ENCODE assay signal across 1 cellular context in the genomic region with DNA sequence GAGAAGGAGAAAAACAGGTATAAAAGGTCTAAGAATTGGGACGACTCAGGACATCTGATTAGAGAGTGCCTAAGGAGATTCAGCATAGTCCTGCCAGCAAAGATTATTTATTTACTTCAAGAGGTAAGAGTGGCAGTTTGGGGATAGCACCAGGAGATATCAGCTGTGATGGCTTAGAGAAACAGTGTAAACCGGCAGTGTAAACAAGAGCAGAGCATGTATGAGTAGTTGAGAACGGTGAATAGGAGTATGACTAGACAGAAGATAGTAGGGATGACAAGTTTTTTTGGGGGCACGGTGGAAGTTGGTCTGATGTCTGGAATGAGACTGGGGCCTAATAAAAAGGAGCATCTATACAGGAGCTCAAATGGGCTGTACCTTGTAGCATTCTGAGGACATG.
TF ChIP-seq lines count a peak whose summit lies in the region.

No MANE protein-coding gene starts in this region.

TF ChIP-seq in K562, 482 proteins besides CTCF, POLR2A, EP300 and RAD21:
- TF ChIP-seq SMARCA4 (IDR thresholded peaks at IDR 0.05) (0 out of 2 replicates have a peak, but pooled peaks have one; percentile 31), DPF2 (IDR thresholded peaks at IDR 0.05) (peak; percentile 58), NFE2 (IDR thresholded peaks at IDR 0.05; ENCODE audit: low read depth) (peak; percentile 41), MAFG (tag; conservative IDR thresholded peaks at IDR 0.05) (peak; percentile 48; the same call in 1 of the 2 replicates), PKNOX1 (IDR thresholded peaks at IDR 0.05) (peak; percentile 68), CBFA2T3 (IDR thresholded peaks at IDR 0.05) (peak; percentile 15; the same call in 1 of the 2 replicates), C11orf30 (IDR thresholded peaks at IDR 0.05; ENCODE audit: low read depth) (peak; percentile 71), ARID1B (IDR thresholded peaks at IDR 0.05) (peak; percentile 44), SMARCE1 (IDR thresholded peaks at IDR 0.05) (peak; percentile 39; the same call in 1 of the 2 replicates), FOXA3 (CRISPR knock-in tag; conservative IDR thresholded peaks at IDR 0.05 in 1 of 2, IDR thresholded peaks at IDR 0.05 in 1 of 2) (peak in 1 of 2 experiments; percentile 58; a peak in 2 of 4 replicates), DACH1 (IDR thresholded peaks at IDR 0.05; ENCODE audit: partially characterized antibody) (peak; percentile 64), MEIS2 (IDR thresholded peaks at IDR 0.05; ENCODE audit: partially characterized antibody) (peak; percentile 47), FOXK2 (conservative IDR thresholded peaks at IDR 0.05 in 1 of 2, IDR thresholded peaks at IDR 0.05 in 1 of 2; ENCODE audit: low read depth in 2 of 2) (peak; percentile 93 to 97), ZNF316 (IDR thresholded peaks at IDR 0.05) (peak; percentile 82)
- TF ChIP-seq, protein P1, sequence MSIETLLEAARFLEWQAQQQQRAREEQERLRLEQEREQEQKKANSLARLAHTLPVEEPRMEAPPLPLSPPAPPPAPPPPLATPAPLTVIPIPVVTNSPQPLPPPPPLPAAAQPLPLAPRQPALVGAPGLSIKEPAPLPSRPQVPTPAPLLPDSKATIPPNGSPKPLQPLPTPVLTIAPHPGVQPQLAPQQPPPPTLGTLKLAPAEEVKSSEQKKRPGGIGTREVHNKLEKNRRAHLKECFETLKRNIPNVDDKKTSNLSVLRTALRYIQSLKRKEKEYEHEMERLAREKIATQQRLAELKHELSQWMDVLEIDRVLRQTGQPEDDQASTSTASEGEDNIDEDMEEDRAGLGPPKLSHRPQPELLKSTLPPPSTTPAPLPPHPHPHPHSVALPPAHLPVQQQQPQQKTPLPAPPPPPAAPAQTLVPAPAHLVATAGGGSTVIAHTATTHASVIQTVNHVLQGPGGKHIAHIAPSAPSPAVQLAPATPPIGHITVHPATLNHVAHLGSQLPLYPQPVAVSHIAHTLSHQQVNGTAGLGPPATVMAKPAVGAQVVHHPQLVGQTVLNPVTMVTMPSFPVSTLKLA (conservative IDR thresholded peaks at IDR 0.05), result peak in 1 of 2 experiments; percentile 45; a peak in 1 of 4 replicates
- TF ChIP-seq, protein P2, sequence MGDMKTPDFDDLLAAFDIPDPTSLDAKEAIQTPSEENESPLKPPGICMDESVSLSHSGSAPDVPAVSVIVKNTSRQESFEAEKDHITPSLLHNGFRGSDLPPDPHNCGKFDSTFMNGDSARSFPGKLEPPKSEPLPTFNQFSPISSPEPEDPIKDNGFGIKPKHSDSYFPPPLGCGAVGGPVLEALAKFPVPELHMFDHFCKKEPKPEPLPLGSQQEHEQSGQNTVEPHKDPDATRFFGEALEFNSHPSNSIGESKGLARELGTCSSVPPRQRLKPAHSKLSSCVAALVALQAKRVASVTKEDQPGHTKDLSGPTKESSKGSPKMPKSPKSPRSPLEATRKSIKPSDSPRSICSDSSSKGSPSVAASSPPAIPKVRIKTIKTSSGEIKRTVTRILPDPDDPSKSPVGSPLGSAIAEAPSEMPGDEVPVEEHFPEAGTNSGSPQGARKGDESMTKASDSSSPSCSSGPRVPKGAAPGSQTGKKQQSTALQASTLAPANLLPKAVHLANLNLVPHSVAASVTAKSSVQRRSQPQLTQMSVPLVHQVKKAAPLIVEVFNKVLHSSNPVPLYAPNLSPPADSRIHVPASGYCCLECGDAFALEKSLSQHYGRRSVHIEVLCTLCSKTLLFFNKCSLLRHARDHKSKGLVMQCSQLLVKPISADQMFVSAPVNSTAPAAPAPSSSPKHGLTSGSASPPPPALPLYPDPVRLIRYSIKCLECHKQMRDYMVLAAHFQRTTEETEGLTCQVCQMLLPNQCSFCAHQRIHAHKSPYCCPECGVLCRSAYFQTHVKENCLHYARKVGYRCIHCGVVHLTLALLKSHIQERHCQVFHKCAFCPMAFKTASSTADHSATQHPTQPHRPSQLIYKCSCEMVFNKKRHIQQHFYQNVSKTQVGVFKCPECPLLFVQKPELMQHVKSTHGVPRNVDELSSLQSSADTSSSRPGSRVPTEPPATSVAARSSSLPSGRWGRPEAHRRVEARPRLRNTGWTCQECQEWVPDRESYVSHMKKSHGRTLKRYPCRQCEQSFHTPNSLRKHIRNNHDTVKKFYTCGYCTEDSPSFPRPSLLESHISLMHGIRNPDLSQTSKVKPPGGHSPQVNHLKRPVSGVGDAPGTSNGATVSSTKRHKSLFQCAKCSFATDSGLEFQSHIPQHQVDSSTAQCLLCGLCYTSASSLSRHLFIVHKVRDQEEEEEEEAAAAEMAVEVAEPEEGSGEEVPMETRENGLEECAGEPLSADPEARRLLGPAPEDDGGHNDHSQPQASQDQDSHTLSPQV (IDR thresholded peaks at IDR 0.05), result 0 out of 2 replicates have a peak, but pooled peaks have one; percentile 11
